In genomic region chr2:191302459-191303155, GRCh38 we compare ENCODE assay signal across 8 cellular contexts. TPM values are rescaled to one million over a fixed set of nuclear protein-coding genes. Genes with fewer than 3 reads are reported as not detected.
DNase-seq lines count a peak whose midpoint lies in the region; ATAC-seq and TF ChIP-seq lines count a peak whose summit lies in the region.

No MANE protein-coding gene starts in this region.

- H3K4me1 ChIP-seq in Peyer's patch, result peaks cover 0 to 15% (median 0%) of the 10 kb centered on the region in 4 donors

- no peaks in the 10 kb centered on the region for H3K9me3 ChIP-seq in Peyer's patch

- no peaks in the 10 kb centered on the region for H3K36me3 ChIP-seq in Peyer's patch

- no peaks in the 10 kb centered on the region for H3K27me3 ChIP-seq in Peyer's patch

- H3K27me3 Mint-ChIP-seq in memory B cell, result peaks cover 9% of the 10 kb centered on the region

- CTCF ChIA-PET in HEK293T (lab: Yijun Ruan, JAX), result interaction anchor here (0.6 to 1.3 kb wide), 5 partner anchors 10 to 49 kb away, joined by 3 to 4 read pairs (median 4); no protein-coding TSS in a partner anchor

- H3K9me3 Mint-ChIP-seq in memory B cell, result no peaks in the 10 kb centered on the region

- H3K4me3 Mint-ChIP-seq in memory B cell, result no peak overlapping the region

- no peak for TF ChIP-seq POLR2A in Peyer's patch (IDR thresholded peaks at IDR 0.05)

- peak in 4 of 6 experiments; percentile 7 to 37 (median 18) for TF ChIP-seq CTCF in Peyer's patch (IDR thresholded peaks at IDR 0.05)

- peaks cover 2% of the 10 kb centered on the region for H3K4me1 Mint-ChIP-seq in memory B cell

- intact Hi-C loops in posterior cingulate gyrus (cut with DNase I), result no loop called here

- peak; percentile 85 for ATAC-seq in memory B cell (ENCODE audit: low read depth)
- ATAC-seq in GM21786 (IDR thresholded peaks at IDR 0.05; ENCODE audit: unreplicated experiment), result no peak

- POLR2A ChIA-PET in HEK293T (lab: Yijun Ruan, JAX), result no interaction called here

- DNase-seq in SKM-1 treated with dmso at 0.1 percent for 144 hours (lab: John Stamatoyannopoulos, UW; ENCODE audit: unreplicated experiment), result peak; percentile 22
- DNase-seq in SKM-1 (lab: John Stamatoyannopoulos, UW; ENCODE audit: unreplicated experiment), result no peak
- peak; percentile 31 for DNase-seq in HEK293T (ENCODE audit: extremely low spot score)
- DNase-seq in Peyer's patch, result peak in 2 of 3 donors; percentile 17 to 54
- DNase-seq in memory B cell (ENCODE audit: low spot score in 2 of 2), result peak in 1 of 2 donors; percentile 12
- DNase-seq in HPDE6-E6E7 (ENCODE audit: extremely low spot score), result no peak
- DNase-seq in posterior cingulate gyrus, result no peak

- no peak overlapping the region for H3K4me3 ChIP-seq in Peyer's patch

- H3K27ac Mint-ChIP-seq in memory B cell, result no peak overlapping the region

- H3K27ac ChIP-seq in Peyer's patch, result no peak overlapping the region

- no peaks in the 10 kb centered on the region for H3K36me3 Mint-ChIP-seq in memory B cell

TF ChIP-seq in HEK293T, 16 proteins besides CTCF, POLR2A, EP300 and RAD21:
- TF ChIP-seq L3MBTL2 (conservative IDR thresholded peaks at IDR 0.05) (no peak), CTBP1 (IDR thresholded peaks at IDR 0.05; ENCODE audit: borderline replicate concordance) (no peak), NFRKB (IDR thresholded peaks at IDR 0.05) (no peak), FOXM1 (IDR thresholded peaks at IDR 0.05; ENCODE audit: borderline replicate concordance) (no peak), FOXK2 (IDR thresholded peaks at IDR 0.05) (no peak), HDGF (IDR thresholded peaks at IDR 0.05; ENCODE audit: borderline replicate concordance) (no peak), FOXA1 (IDR thresholded peaks at IDR 0.05) (no peak), ELF4 (IDR thresholded peaks at IDR 0.05) (no peak), ZNF384 (IDR thresholded peaks at IDR 0.05) (no peak), SUZ12 (IDR thresholded peaks at IDR 0.05) (no peak), SP1 (IDR thresholded peaks at IDR 0.05) (no peak), BHLHE40 (IDR thresholded peaks at IDR 0.05; ENCODE audit: borderline replicate concordance) (no peak), LEF1 (IDR thresholded peaks at IDR 0.05; ENCODE audit: borderline replicate concordance) (no peak), TARDBP (IDR thresholded peaks at IDR 0.05) (no peak)

RNA-seq across cellular contexts. Expression of gene MYO1B, which starts 57.4 kb away (rescaled TPM):
- 10 to 100 TPM; 13.1 to 25.5 (median 19.4) TPM for total RNA-seq in Peyer's patch

Comparison
In these comparisons a context has a peak if more than half of its experiments do, and no peak if none do; other contexts are left out.
1. DNase-seq: peak in SKM-1 treated with dmso at 0.1 percent for 144 hours (single experiment), HEK293T (single experiment) and Peyer's patch (2 of 3); none in SKM-1 (single experiment), HPDE6-E6E7 (single experiment) and posterior cingulate gyrus (0 of 10).